ENCODE assay signal across 10 cellular contexts in genomic region chr17:72931163-72931562, GRCh38.
A peak's percentile ranks its signal among the peaks of the same experiment; 100 is the strongest.
DNase-seq lines count a peak whose midpoint lies in the region; ATAC-seq, FAIRE-seq and TF ChIP-seq lines count a peak whose summit lies in the region.
"Had no signal": no experiment of that assay in that cellular context is flagged by ENCODE, and none has a peak within 500 bp of the region (broad histone marks: within the 10 kb centered on the region; RNA-seq: fewer than 3 reads in every experiment).

No MANE protein-coding gene starts in this region.

- H3K4me1 ChIP-seq in neutrophil (ENCODE audit: control insufficient read depth in 1 of 2, insufficient read depth in 1 of 2, low read depth in 1 of 2, low read length in 1 of 2) (peaks cover 10 to 13% of the 10 kb centered on the region in 2 experiments), psoas muscle (no peaks in the 10 kb centered on the region)

- DNase-seq in NCI-H2171 treated with DMSO at 0.1 percent for 48 hours (lab: John Stamatoyannopoulos, UW) (peak; percentile 24), NCI-H2171 (lab: John Stamatoyannopoulos, UW) (no peak), RCC 7860 (ENCODE audit: low spot score) (peak; percentile 31), ecto neural progenitor cell (ENCODE audit: low spot score) (no peak), psoas muscle (no peak), MCF 10A (ENCODE audit: unreplicated experiment) (no peak)

- ATAC-seq in GM21717 (IDR thresholded peaks at IDR 0.05; ENCODE audit: unreplicated experiment) (peak; percentile 79), psoas muscle (no peak)

- H3K27ac Mint-ChIP-seq in MCF 10A (ENCODE audit: low read depth, unreplicated experiment), result no peak overlapping the region

- H3K9me3 ChIP-seq in neutrophil (no peaks in the 10 kb centered on the region), psoas muscle (no peaks in the 10 kb centered on the region)
- H3K9me3 ChIP-seq: Peyer's patch had no signal

- H3K4me1 Mint-ChIP-seq in MCF 10A (ENCODE audit: insufficient read depth, unreplicated experiment), result no peaks in the 10 kb centered on the region

- no peak overlapping the region for H3K4me3 Mint-ChIP-seq in MCF 10A (ENCODE audit: unreplicated experiment)

- H3K36me3 Mint-ChIP-seq in MCF 10A (ENCODE audit: insufficient read depth, unreplicated experiment), result no peaks in the 10 kb centered on the region

- intact Hi-C loops in psoas muscle (cut with DNase I) (no loop called here), MCF 10A (cut with micrococcal nuclease) (no loop called here)

- no peaks in the 10 kb centered on the region for H3K9me3 Mint-ChIP-seq in MCF 10A (ENCODE audit: unreplicated experiment)

- H3K27me3 ChIP-seq in neutrophil (no peaks in the 10 kb centered on the region), psoas muscle (ENCODE audit: insufficient read depth in 3 of 3, low read length in 2 of 3) (no peaks in the 10 kb centered on the region)
- H3K27me3 ChIP-seq: Peyer's patch had no signal

- BruUV-seq in MCF 10A (replicated peaks; lab: Mats Ljungman, UMichigan), result no TSS peak

- H3K27ac ChIP-seq in neutrophil (peak overlapping the region; percentile 10), psoas muscle (no peak overlapping the region)

- H3K27me3 Mint-ChIP-seq in MCF 10A (ENCODE audit: insufficient read depth, unreplicated experiment), result no peaks in the 10 kb centered on the region

- POLR2A ChIA-PET in MCF 10A (lab: Yijun Ruan, JAX), result no interaction called here

- H3K4me3 ChIP-seq in neutrophil (ENCODE audit: low read depth in 1 of 2, low read length in 1 of 2), result no peak overlapping the region
- no peak overlapping the region for H3K4me3 ChIP-seq in psoas muscle
- H3K4me3 ChIP-seq: lung, Peyer's patch had no signal

- WGBS in psoas muscle, 3 donors, result 79 to 85% (median 80%) methylated on average over 9 of the region's 9 CpGs

- CTCF ChIA-PET in MCF 10A (lab: Yijun Ruan, JAX), result interaction anchor here (0.6 kb wide), 1 partner anchor 371 kb away, joined by 3 read pairs; no protein-coding TSS in a partner anchor

- TF ChIP-seq CTCF in neutrophil (IDR thresholded peaks at IDR 0.05), result no peak
- no peak for TF ChIP-seq CTCF in psoas muscle (IDR thresholded peaks at IDR 0.05)
- TF ChIP-seq CTCF in MCF 10A (IDR thresholded peaks at IDR 0.05; ENCODE audit: unreplicated experiment), result no peak

- H3K36me3 ChIP-seq in neutrophil (no peaks in the 10 kb centered on the region), psoas muscle (ENCODE audit: insufficient read depth in 1 of 2, low read depth in 1 of 2) (no peaks in the 10 kb centered on the region)
- H3K36me3 ChIP-seq: Peyer's patch had no signal

- no peak for FAIRE-seq in RCC 7860 (lab: Jason Lieb, UNC)

Comparison
In these comparisons a context has a peak if more than half of its experiments do, and no peak if none do; other contexts are left out.
1. DNase-seq: peak in NCI-H2171 treated with DMSO at 0.1 percent for 48 hours (single experiment) and RCC 7860 (single experiment); none in NCI-H2171 (single experiment), ecto neural progenitor cell (single experiment), psoas muscle (0 of 2) and MCF 10A (single experiment).